Comparison of ENCODE assay signal across 8 cellular contexts in genomic region chr5:611731-612486, GRCh38. TPM values are rescaled to one million over a fixed set of nuclear protein-coding genes. Genes with fewer than 3 reads are reported as not detected.
A peak's percentile ranks its signal among the peaks of the same experiment; 100 is the strongest.
DNase-seq lines count a peak whose midpoint lies in the region; ATAC-seq and TF ChIP-seq lines count a peak whose summit lies in the region.

Gene CEP72 (plus strand): TSS chr5:612340. CDS start chr5:612362, 22 bp downstream.

- TF ChIP-seq CTCF in AG10803 (conservative IDR thresholded peaks at IDR 0.05; ENCODE audit: low read length) (no peak), chondrocyte (IDR thresholded peaks at IDR 0.05) (no peak)

- ATAC-seq in GM19025 (IDR thresholded peaks at IDR 0.05; ENCODE audit: low read depth, unreplicated experiment) (peak; percentile 85), HG03280 (IDR thresholded peaks at IDR 0.05; ENCODE audit: unreplicated experiment) (peak; percentile 87)
- ATAC-seq in activated CD4-positive, alpha-beta T cell treated with anti-CD3 and anti-CD28 coated beads for 36 hours, result peak; percentile 97

- CTCF ChIA-PET in activated CD4-positive, alpha-beta T cell treated with anti-CD3 and anti-CD28 coated beads for 36 hours (lab: Charles Lee), result interaction anchor here (0.6 kb wide), 1 partner anchor 563 kb away, joined by 3 read pairs; no protein-coding TSS in a partner anchor

- H3K4me3 ChIP-seq in AG10803 (ENCODE audit: low read length), result peak within 1 kb of the TSS; percentile 79

- peak within 1 kb of the TSS; percentile 79 for H3K27ac Mint-ChIP-seq in activated CD4-positive, alpha-beta T cell treated with anti-CD3 and anti-CD28 coated beads for 36 hours
- H3K27ac Mint-ChIP-seq in chondrocyte (ENCODE audit: unreplicated experiment), result no peak within 1 kb of the TSS

- peaks cover 8% of the 10 kb centered on the region for H3K9me3 Mint-ChIP-seq in activated CD4-positive, alpha-beta T cell treated with anti-CD3 and anti-CD28 coated beads for 36 hours (ENCODE audit: low read depth)
- peaks cover 5% of the 10 kb centered on the region for H3K9me3 Mint-ChIP-seq in chondrocyte (ENCODE audit: low read depth)

- peaks cover 28% of the 10 kb centered on the region for H3K36me3 Mint-ChIP-seq in activated CD4-positive, alpha-beta T cell treated with anti-CD3 and anti-CD28 coated beads for 36 hours (ENCODE audit: low read depth)
- H3K36me3 Mint-ChIP-seq in chondrocyte (ENCODE audit: low read depth), result peaks cover 1% of the 10 kb centered on the region

- POLR2A ChIA-PET in activated CD4-positive, alpha-beta T cell treated with anti-CD3 and anti-CD28 coated beads for 36 hours (lab: Charles Lee), result no interaction called here

- DNase-seq in AG10803 (ENCODE audit: low read depth), result peak; percentile 79
- peak; percentile 82 for DNase-seq in NCI-H460 (ENCODE audit: extremely low read depth, low read depth)
- peak; percentile 97 for DNase-seq in activated CD4-positive, alpha-beta T cell treated with anti-CD3 and anti-CD28 coated beads for 36 hours
- DNase-seq in chondrocyte (ENCODE audit: low spot score), result no peak
- peak; percentile 96 for DNase-seq in left kidney (ENCODE audit: low read depth, low spot score)
- peak; percentile 84 to 98 (median 90) for DNase-seq in stimulated activated CD4-positive, alpha-beta T cell treated with anti-CD3 and anti-CD28 coated beads, Interleukin-1b, Interleukin-23, amount 100 ng/mL, for 24 hours (ENCODE audit: low read depth in 4 of 4, low spot score in 1 of 4)

- intact Hi-C loops in activated CD4-positive, alpha-beta T cell treated with anti-CD3 and anti-CD28 coated beads for 36 hours (cut with DNase I, micrococcal nuclease), result loop anchor here (1.0 to 10.0 kb wide), 13 partner anchors 81 to 733 kb away; partner anchors contain the start of genes AHRR (in 1 of the 2), BRD9 (in 1 of the 2), CCDC127 (in 1 of the 2) and CLPTM1L (in 1 of the 2)

- H3K27me3 Mint-ChIP-seq in activated CD4-positive, alpha-beta T cell treated with anti-CD3 and anti-CD28 coated beads for 36 hours, result peaks cover 5% of the 10 kb centered on the region
- no peaks in the 10 kb centered on the region for H3K27me3 Mint-ChIP-seq in chondrocyte (ENCODE audit: low read depth)

- peaks cover 53% of the 10 kb centered on the region for H3K4me1 Mint-ChIP-seq in activated CD4-positive, alpha-beta T cell treated with anti-CD3 and anti-CD28 coated beads for 36 hours
- H3K4me1 Mint-ChIP-seq in chondrocyte (ENCODE audit: low read depth), result peaks cover 13% of the 10 kb centered on the region

- H3K4me3 Mint-ChIP-seq in activated CD4-positive, alpha-beta T cell treated with anti-CD3 and anti-CD28 coated beads for 36 hours, result peak within 1 kb of the TSS; percentile 79
- peak within 1 kb of the TSS; percentile 84 for H3K4me3 Mint-ChIP-seq in chondrocyte (ENCODE audit: unreplicated experiment)

RNA-seq across cellular contexts. Expression of gene CEP72, which starts in this region (rescaled TPM):
- total RNA-seq in NCI-H460 (2014; rRNA removed; shearing (Covaris generic)), result 22.9 and 29.0 TPM in 2 replicates
- polyA plus RNA-seq in NCI-H460 (2014; cell fraction: nucleus; rRNA removed), result 34.3 and 37.2 TPM in 2 replicates
- 10 to 100 TPM; 23.7 to 26.4 TPM for total RNA-seq in activated CD4-positive, alpha-beta T cell treated with anti-CD3 and anti-CD28 coated beads for 36 hours
- total RNA-seq in chondrocyte, result 2.7 to 4.5 TPM (median 3.3 TPM) in 3 replicates
